ENCODE assay signal across 15 cellular contexts in the genomic region with DNA sequence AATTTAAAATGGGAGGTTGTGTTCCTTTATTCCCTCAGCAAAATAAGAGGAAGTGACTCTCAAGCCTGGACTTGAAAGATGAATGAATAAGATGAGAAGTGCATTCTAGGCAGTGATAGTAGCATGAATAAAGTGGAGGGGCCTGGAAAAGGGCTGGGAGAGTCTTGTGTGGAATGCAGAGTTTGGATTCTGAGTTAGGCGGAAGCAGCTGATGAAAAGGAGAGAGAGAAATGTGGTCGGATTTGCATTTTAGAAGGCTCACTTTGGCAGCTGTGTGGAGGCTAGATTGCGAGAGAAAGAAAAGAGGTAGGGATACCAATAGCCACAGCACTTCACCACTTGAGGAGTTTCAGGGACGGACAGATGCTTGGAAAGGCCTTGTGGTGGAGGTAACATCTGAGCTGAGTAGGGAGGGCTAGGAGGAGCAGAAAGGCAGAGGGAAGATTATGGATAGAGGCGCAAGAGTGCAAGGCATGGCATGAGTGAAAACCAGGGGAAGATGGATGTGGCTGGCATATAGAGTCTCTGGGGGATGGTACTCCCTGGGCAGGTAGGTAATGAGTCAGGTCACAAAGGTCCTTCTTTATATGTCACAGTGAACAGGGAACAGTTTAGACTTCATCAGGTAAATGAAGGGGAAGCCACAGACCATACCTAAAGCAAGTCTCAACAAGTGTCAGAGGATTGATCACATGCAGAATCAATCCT. TPM values are rescaled to one million over a fixed set of nuclear protein-coding genes. Genes with fewer than 3 reads are reported as not detected.
DNase-seq lines count a peak whose midpoint lies in the region; ATAC-seq, FAIRE-seq and TF ChIP-seq lines count a peak whose summit lies in the region.
"Had no signal": no experiment of that assay in that cellular context is flagged by ENCODE, and none has a peak within 500 bp of the region (broad histone marks: within the 10 kb centered on the region; RNA-seq: fewer than 3 reads in every experiment).

No MANE protein-coding gene starts in this region.

- H3K9ac ChIP-seq in GM12878 (ENCODE audit: control insufficient read depth, insufficient read depth, low read length) (peak overlapping the region; percentile 25; the same call in 1 of the 2 replicates), neural progenitor cell (no peak overlapping the region)

- no peaks in the 10 kb centered on the region for H3K9me3 Mint-ChIP-seq in neural progenitor cell
- no peaks in the 10 kb centered on the region for H3K9me3 Mint-ChIP-seq in Caco-2 (ENCODE audit: unreplicated experiment)
- no peaks in the 10 kb centered on the region for H3K9me3 Mint-ChIP-seq in natural killer cell
- H3K9me3 Mint-ChIP-seq: activated B cell treated with CpG ODN at 0.5 μM for 24 hours; CD4-positive, CD25-positive, alpha-beta regulatory T cell; IgD-negative memory B cell had no signal

- peak overlapping the region; percentile 7; the same call in 1 of the 2 replicates for H2AFZ ChIP-seq in GM12878 (ENCODE audit: control insufficient read depth, low read depth, low read length)
- H2AFZ ChIP-seq in neural progenitor cell (replicated peaks) = no peak overlapping the region

- peaks cover 50% of the 10 kb centered on the region for H3F3A ChIP-seq in neural progenitor cell (ENCODE audit: low read depth)

- H3K27ac ChIP-seq in GM12878 (ENCODE audit: control insufficient read depth, insufficient read depth) = peak overlapping the region; percentile 35
- peak overlapping the region; percentile 96 for H3K27ac ChIP-seq in neural progenitor cell
- H3K27ac ChIP-seq in esophagus muscularis mucosa (replicated peaks in 1 of 4) = no peak overlapping the region

- H3K9me3 ChIP-seq in GM12878 (replicated peaks; ENCODE audit: control insufficient read depth, insufficient read depth, low read length) = no peaks in the 10 kb centered on the region
- H3K9me3 ChIP-seq in neural progenitor cell (ENCODE audit: low read depth) = no peaks in the 10 kb centered on the region
- H3K9me3 ChIP-seq in Caco-2 = no peaks in the 10 kb centered on the region
- H3K9me3 ChIP-seq in esophagus muscularis mucosa = no peaks in the 10 kb centered on the region

- no peaks in the 10 kb centered on the region for H3K27me3 ChIP-seq in GM12878 (replicated peaks in 1 of 2; ENCODE audit: control insufficient read depth in 2 of 2, insufficient read depth in 2 of 2, low read length in 1 of 2)
- H3K27me3 ChIP-seq in neural progenitor cell = no peaks in the 10 kb centered on the region
- H3K27me3 ChIP-seq in Caco-2 (replicated peaks; ENCODE audit: control insufficient read depth, insufficient read depth, low read length) = no peaks in the 10 kb centered on the region
- no peaks in the 10 kb centered on the region for H3K27me3 ChIP-seq in esophagus muscularis mucosa

- H4K20me1 ChIP-seq in GM12878 (ENCODE audit: control insufficient read depth, insufficient read depth) (no peaks in the 10 kb centered on the region), neural progenitor cell (ENCODE audit: low read depth) (peaks cover 46% of the 10 kb centered on the region)

- peaks cover 2% of the 10 kb centered on the region for H3K36me3 Mint-ChIP-seq in neural progenitor cell
- no peaks in the 10 kb centered on the region for H3K36me3 Mint-ChIP-seq in Caco-2 (ENCODE audit: insufficient read depth, unreplicated experiment)
- no peaks in the 10 kb centered on the region for H3K36me3 Mint-ChIP-seq in natural killer cell
- H3K36me3 Mint-ChIP-seq: CD4-positive, CD25-positive, alpha-beta regulatory T cell had no signal

- POLR2A ChIA-PET in GM12878 (lab: Charles Lee) = interaction anchor here (1.0 kb wide), 1 partner anchor 60 kb away, joined by 3 read pairs; a partner anchor contains a TSS
- POLR2A ChIA-PET in Caco-2 (lab: Charles Lee) = no interaction called here

- DNase-seq in NCI-H82 treated with DMSO at 0.1 percent for 48 hours (lab: John Stamatoyannopoulos, UW; ENCODE audit: unreplicated experiment) (peak; percentile 27), GM12878 (ENCODE audit: low read depth, low spot score) (peak; percentile 67), neural progenitor cell (ENCODE audit: low spot score) (peak; percentile 45), kidney tubule cell (ENCODE audit: low spot score) (no peak), Caco-2 (no peak), natural killer cell (no peak), esophagus muscularis mucosa (ENCODE audit: extremely low spot score) (no peak)
- DNase-seq: activated B cell treated with CpG ODN at 0.5 μM for 24 hours; activated T-cell treated with anti-CD3 and anti-CD28 coated beads, Interleukin-2, amount 50 U/mL, for 1 hour; amniotic stem cell; CD4-positive, CD25-positive, alpha-beta regulatory T cell; effector CD4-positive, alpha-beta T cell; NCI-H2081 had no signal

- RAD21 ChIA-PET in GM12878 (lab: Charles Lee; ENCODE audit: unreplicated experiment) = interaction anchor here (0.5 to 9.2 kb wide), 13 partner anchors 8 to 281 kb away, joined by 3 to 587 read pairs (median 8); a partner anchor contains a TSS

- H3K27ac Mint-ChIP-seq in neural progenitor cell (no peak overlapping the region), Caco-2 (ENCODE audit: unreplicated experiment) (no peak overlapping the region), natural killer cell (no peak overlapping the region)
- H3K27ac Mint-ChIP-seq: activated B cell treated with CpG ODN at 0.5 μM for 24 hours; CD4-positive, CD25-positive, alpha-beta regulatory T cell; IgD-negative memory B cell had no signal

- WGBS in GM12878 (ENCODE audit: insufficient coverage, insufficient replicate concordance, low lambda C conversion rate, missing lambda C conversion rate) = 85% methylated on average over 5 of the region's 5 CpGs
- WGBS in esophagus muscularis mucosa = 88% methylated on average over 5 of the region's 5 CpGs

- CTCF ChIA-PET in GM12878 (lab: Yijun Ruan, JAX) (interaction anchor here (1.0 to 14.9 kb wide), 8 partner anchors 18 to 281 kb away, joined by 3 to 1117 read pairs (median 17); a partner anchor contains a TSS), Caco-2 (lab: Charles Lee) (no interaction called here)

- no peak overlapping the region for H3K4me3 ChIP-seq in GM12878
- peak overlapping the region; percentile 36 for H3K4me3 ChIP-seq in neural progenitor cell
- no peak overlapping the region for H3K4me3 ChIP-seq in Caco-2 (ENCODE audit: low read depth, low read length)
- H3K4me3 ChIP-seq in esophagus muscularis mucosa = no peak overlapping the region

- no peak for TF ChIP-seq RAD21 in GM12878 (IDR thresholded peaks at IDR 0.05; ENCODE audit: insufficient read depth, low read depth, low read length)

- H3K4me2 ChIP-seq in GM12878 (ENCODE audit: control insufficient read depth, insufficient read depth) (peak overlapping the region; percentile 59), neural progenitor cell (peak overlapping the region; percentile 76)

- intact Hi-C loops in GM12878 (cut with micrococcal nuclease; ENCODE audit: unreplicated experiment) (loop anchor here (2.0 kb wide), 1 partner anchor 70 kb away; no protein-coding TSS in a partner anchor), Caco-2 (cut with micrococcal nuclease; ENCODE audit: unreplicated experiment) (loop anchor here (10.0 kb wide), 1 partner anchor 108 kb away; no protein-coding TSS in a partner anchor), natural killer cell (cut with micrococcal nuclease) (no loop called here), esophagus muscularis mucosa (cut with DNase I) (loop anchor here (5.0 to 10.0 kb wide), 2 partner anchors 85 to 268 kb away; a partner anchor contains a TSS)

- no peak for TF ChIP-seq POLR2A in GM12878 (IDR thresholded peaks at IDR 0.05; ENCODE audit: low read depth, low read length)
- TF ChIP-seq POLR2A in esophagus muscularis mucosa (IDR thresholded peaks at IDR 0.05; ENCODE audit: low read depth) = no peak

- in situ Hi-C loops in GM12878 (cut with MboI) = loop anchor here (10.0 kb wide), 1 partner anchor 268 kb away; a partner anchor contains a TSS

- peaks cover 5% of the 10 kb centered on the region for H3K79me2 ChIP-seq in GM12878 (ENCODE audit: control insufficient read depth, insufficient read depth, low read length)
- peaks cover 27% of the 10 kb centered on the region for H3K79me2 ChIP-seq in neural progenitor cell (ENCODE audit: low read depth)

- H3K27me3 Mint-ChIP-seq in neural progenitor cell (ENCODE audit: insufficient read depth, low read depth) (no peaks in the 10 kb centered on the region), Caco-2 (ENCODE audit: insufficient read depth, unreplicated experiment) (no peaks in the 10 kb centered on the region), natural killer cell (ENCODE audit: low read depth in 2 of 2) (no peaks in the 10 kb centered on the region)
- H3K27me3 Mint-ChIP-seq: activated B cell treated with CpG ODN at 0.5 μM for 24 hours; CD4-positive, CD25-positive, alpha-beta regulatory T cell; IgD-negative memory B cell had no signal

- TF ChIP-seq CTCF in GM12878 (IDR thresholded peaks at IDR 0.05 in 2 of 3, conservative IDR thresholded peaks at IDR 0.05 in 1 of 3; ENCODE audit: control insufficient read depth in 2 of 3, extremely low read depth in 1 of 3, insufficient read depth in 1 of 3, low read depth in 3 of 3, low read length in 3 of 3) (no peak), neural progenitor cell (IDR thresholded peaks at IDR 0.05) (no peak), Caco-2 (IDR thresholded peaks at IDR 0.05; ENCODE audit: insufficient read depth in 1 of 2, low read depth in 1 of 2, low read length in 1 of 2, severe bottlenecking in 1 of 2, unreplicated experiment in 1 of 2) (no peak), natural killer cell (IDR thresholded peaks at IDR 0.05) (no peak), esophagus muscularis mucosa (IDR thresholded peaks at IDR 0.05) (no peak)

- peak; percentile 23 for FAIRE-seq in GM12878 (lab: Jason Lieb, UNC)

- no peak overlapping the region for H3K4me3 Mint-ChIP-seq in neural progenitor cell
- H3K4me3 Mint-ChIP-seq in Caco-2 (ENCODE audit: unreplicated experiment) = no peak overlapping the region
- no peak overlapping the region for H3K4me3 Mint-ChIP-seq in natural killer cell
- H3K4me3 Mint-ChIP-seq: activated B cell treated with CpG ODN at 0.5 μM for 24 hours; CD4-positive, CD25-positive, alpha-beta regulatory T cell; IgD-negative memory B cell had no signal

- BruUV-seq in GM12878 (replicated peaks; lab: Mats Ljungman, UMichigan) (no TSS peak), Caco-2 (replicated peaks; lab: Mats Ljungman, UMichigan) (no TSS peak)

- TF ChIP-seq EP300 in GM12878 (IDR thresholded peaks at IDR 0.05; ENCODE audit: borderline replicate concordance in 1 of 2, control insufficient read depth in 1 of 2, low read depth in 2 of 2, low read length in 2 of 2) = no peak
- no peak for TF ChIP-seq EP300 in esophagus muscularis mucosa (IDR thresholded peaks at IDR 0.05)

- SMC1A ChIA-PET in GM12878 (lab: Charles Lee; ENCODE audit: uncharacterized antibody, unreplicated experiment) = interaction anchor here (0.6 to 9.0 kb wide), 14 partner anchors 15 to 237 kb away, joined by 3 to 481 read pairs (median 8); a partner anchor contains a TSS

- H3K4me1 ChIP-seq in GM12878 (ENCODE audit: control insufficient read depth, insufficient read depth, low read length) (peaks cover 31% of the 10 kb centered on the region), neural progenitor cell (peaks cover 38% of the 10 kb centered on the region), Caco-2 (no peaks in the 10 kb centered on the region), esophagus muscularis mucosa (peaks cover 0 to 29% (median 18%) of the 10 kb centered on the region in 4 donors)

- H3K36me3 ChIP-seq in GM12878 (ENCODE audit: control insufficient read depth in 2 of 2, insufficient read depth in 2 of 2, low read length in 1 of 2) (no peaks in the 10 kb centered on the region), neural progenitor cell (no peaks in the 10 kb centered on the region), Caco-2 (ENCODE audit: control insufficient read depth, insufficient read depth, low read length) (no peaks in the 10 kb centered on the region), esophagus muscularis mucosa (peaks cover 0 to 2% (median 0%) of the 10 kb centered on the region in 4 donors)

- ATAC-seq in HG02610 (IDR thresholded peaks at IDR 0.05; ENCODE audit: unreplicated experiment) (peak; percentile 34), GM12878 (peak; percentile 62), natural killer cell (no peak)

- H3K4me1 Mint-ChIP-seq in neural progenitor cell = peaks cover 16% of the 10 kb centered on the region
- H3K4me1 Mint-ChIP-seq in Caco-2 (ENCODE audit: low read depth, unreplicated experiment) = no peaks in the 10 kb centered on the region
- peaks cover 6 to 11% of the 10 kb centered on the region in 2 donors for H3K4me1 Mint-ChIP-seq in natural killer cell

RNA-seq across cellular contexts. Expression of a gene that starts 59.6 kb away (rescaled TPM):
- total RNA-seq in GM12878 (2013; cell fraction: nucleolus; rRNA removed) = 84.0 and 84.4 TPM in 2 replicates
- total RNA-seq in GM12878 (2014; rRNA removed) = 12.5 and 14.1 TPM in 2 replicates
- total RNA-seq in GM12878 (2014; rRNA removed; fragmentation: Illumina TruSeq; extraction: Trizol) = 10.3 and 11.6 TPM in 2 replicates
- total RNA-seq in GM12878 (2021) = 14.7 and 19.3 TPM in 2 replicates
- 4.3 TPM for polyA plus RNA-seq in GM12878 (2011; ENCODE audit: low read depth)
- 4.1 and 5.1 TPM in 2 replicates for polyA plus RNA-seq in GM12878 (2011; rRNA removed)
- 7.2 and 7.3 TPM in 2 replicates for polyA plus RNA-seq in GM12878 (2011; cell fraction: cytosol; rRNA removed)
- polyA plus RNA-seq in GM12878 (2011; cell fraction: nucleus; rRNA removed) = 19.0 and 19.8 TPM in 2 replicates
- 8.5 and 9.6 TPM in 2 replicates for polyA plus RNA-seq in GM12878 (2012)
- polyA plus RNA-seq in GM12878 (2014; fragmentation: Illumina TruSeq; extraction: Trizol) = 11.6 and 12.4 TPM in 2 replicates
- polyA plus RNA-seq in GM12878 (2014; fragmentation: Nextera tagmentation; extraction: Ambion mirVana) = 1 to 10 TPM; 1.2 to 2.2 TPM
- 10.3 and 13.0 TPM in 2 replicates for polyA plus RNA-seq in GM12878 (2014; rRNA removed)
- polyA plus RNA-seq in GM12878 (2016; fragmentation: Nextera tagmentation; extraction: Ambion mirVana) = 10 to 100 TPM; 12.2 to 15.8 TPM
- 10.5 and 13.4 TPM in 2 replicates for polyA minus RNA-seq in GM12878 (2011; rRNA and poly(A)+ RNA removed)
- 3.7 and 4.1 TPM in 2 replicates for polyA minus RNA-seq in GM12878 (2011; cell fraction: cytosol; rRNA and poly(A)+ RNA removed)
- polyA minus RNA-seq in GM12878 (2011; cell fraction: nucleus; rRNA and poly(A)+ RNA removed) = 11.1 and 21.0 TPM in 2 replicates
- total RNA-seq in neural progenitor cell (ENCODE audit: low replicate concordance) = 13.6 and 29.7 TPM in 2 replicates
- 5.4 and 5.6 TPM in 2 replicates for total RNA-seq in Caco-2 (2022)
- total RNA-seq in natural killer cell = 10 to 100 TPM; 22.2 to 27.3 (median 22.3) TPM
- total RNA-seq in esophagus muscularis mucosa = 10 to 100 TPM; 23.3 to 37.1 (median 30.1) TPM

Comparison
In these comparisons a context has a peak if more than half of its experiments do, and no peak if none do; other contexts are left out.
1. ATAC-seq: peak in HG02610 (single experiment) and GM12878 (single experiment); none in natural killer cell (0 of 3).
2. DNase-seq: peak in NCI-H82 treated with DMSO at 0.1 percent for 48 hours (single experiment), GM12878 (single experiment) and neural progenitor cell (single experiment); none in kidney tubule cell (single experiment), Caco-2 (0 of 2), natural killer cell (single experiment) and esophagus muscularis mucosa (single experiment).
3. H3K27ac ChIP-seq: peak in GM12878 (single experiment) and neural progenitor cell (single experiment); none in esophagus muscularis mucosa (0 of 4).